ENCODE assay signal across 1 cellular context in the genomic region with DNA sequence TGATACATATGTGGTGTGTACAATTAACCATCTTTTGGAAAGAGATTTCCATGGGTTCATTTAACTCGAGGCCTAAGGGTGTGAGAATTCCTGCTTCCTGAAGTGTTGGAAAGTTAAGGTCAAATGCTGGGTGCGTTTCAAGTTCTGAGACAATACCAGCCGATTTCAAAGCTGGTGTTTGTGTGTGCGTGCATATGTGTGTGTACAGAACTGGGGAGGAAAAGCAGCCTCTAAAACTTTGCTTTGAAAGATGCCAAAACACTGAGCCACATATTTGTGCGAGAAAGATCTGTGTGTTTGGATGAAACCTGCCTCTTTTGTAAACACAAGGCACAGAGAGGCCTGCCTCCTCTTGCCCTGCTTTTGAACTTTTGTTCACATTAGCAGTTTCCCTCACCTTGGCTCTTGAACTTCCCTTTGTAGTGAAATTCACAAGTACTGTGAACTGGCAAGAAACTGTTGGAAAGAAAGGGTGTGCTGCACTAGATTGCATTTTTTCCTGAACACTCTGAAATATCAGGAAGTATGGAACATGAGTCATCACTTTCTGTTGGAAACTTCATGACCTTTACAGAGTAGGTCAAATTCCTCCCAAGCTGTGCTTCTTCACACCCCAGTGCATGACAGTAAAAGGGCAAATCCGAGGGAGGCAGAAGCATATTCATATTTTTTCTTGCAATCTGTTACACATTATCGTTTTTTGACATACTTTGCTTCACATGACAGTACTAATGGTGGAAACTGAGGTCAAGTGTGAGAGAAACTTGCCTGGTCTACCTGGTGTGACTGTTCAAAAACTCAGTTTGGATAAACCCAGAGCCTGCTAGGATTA.
A peak's percentile ranks its signal among the peaks of the same experiment; 100 is the strongest.
TF ChIP-seq lines count a peak whose summit lies in the region.

No MANE protein-coding gene starts in this region.

TF ChIP-seq in HepG2, 621 proteins besides CTCF, POLR2A, EP300 and RAD21 (continued from another document and continues in another):
- TF ChIP-seq, protein P1, sequence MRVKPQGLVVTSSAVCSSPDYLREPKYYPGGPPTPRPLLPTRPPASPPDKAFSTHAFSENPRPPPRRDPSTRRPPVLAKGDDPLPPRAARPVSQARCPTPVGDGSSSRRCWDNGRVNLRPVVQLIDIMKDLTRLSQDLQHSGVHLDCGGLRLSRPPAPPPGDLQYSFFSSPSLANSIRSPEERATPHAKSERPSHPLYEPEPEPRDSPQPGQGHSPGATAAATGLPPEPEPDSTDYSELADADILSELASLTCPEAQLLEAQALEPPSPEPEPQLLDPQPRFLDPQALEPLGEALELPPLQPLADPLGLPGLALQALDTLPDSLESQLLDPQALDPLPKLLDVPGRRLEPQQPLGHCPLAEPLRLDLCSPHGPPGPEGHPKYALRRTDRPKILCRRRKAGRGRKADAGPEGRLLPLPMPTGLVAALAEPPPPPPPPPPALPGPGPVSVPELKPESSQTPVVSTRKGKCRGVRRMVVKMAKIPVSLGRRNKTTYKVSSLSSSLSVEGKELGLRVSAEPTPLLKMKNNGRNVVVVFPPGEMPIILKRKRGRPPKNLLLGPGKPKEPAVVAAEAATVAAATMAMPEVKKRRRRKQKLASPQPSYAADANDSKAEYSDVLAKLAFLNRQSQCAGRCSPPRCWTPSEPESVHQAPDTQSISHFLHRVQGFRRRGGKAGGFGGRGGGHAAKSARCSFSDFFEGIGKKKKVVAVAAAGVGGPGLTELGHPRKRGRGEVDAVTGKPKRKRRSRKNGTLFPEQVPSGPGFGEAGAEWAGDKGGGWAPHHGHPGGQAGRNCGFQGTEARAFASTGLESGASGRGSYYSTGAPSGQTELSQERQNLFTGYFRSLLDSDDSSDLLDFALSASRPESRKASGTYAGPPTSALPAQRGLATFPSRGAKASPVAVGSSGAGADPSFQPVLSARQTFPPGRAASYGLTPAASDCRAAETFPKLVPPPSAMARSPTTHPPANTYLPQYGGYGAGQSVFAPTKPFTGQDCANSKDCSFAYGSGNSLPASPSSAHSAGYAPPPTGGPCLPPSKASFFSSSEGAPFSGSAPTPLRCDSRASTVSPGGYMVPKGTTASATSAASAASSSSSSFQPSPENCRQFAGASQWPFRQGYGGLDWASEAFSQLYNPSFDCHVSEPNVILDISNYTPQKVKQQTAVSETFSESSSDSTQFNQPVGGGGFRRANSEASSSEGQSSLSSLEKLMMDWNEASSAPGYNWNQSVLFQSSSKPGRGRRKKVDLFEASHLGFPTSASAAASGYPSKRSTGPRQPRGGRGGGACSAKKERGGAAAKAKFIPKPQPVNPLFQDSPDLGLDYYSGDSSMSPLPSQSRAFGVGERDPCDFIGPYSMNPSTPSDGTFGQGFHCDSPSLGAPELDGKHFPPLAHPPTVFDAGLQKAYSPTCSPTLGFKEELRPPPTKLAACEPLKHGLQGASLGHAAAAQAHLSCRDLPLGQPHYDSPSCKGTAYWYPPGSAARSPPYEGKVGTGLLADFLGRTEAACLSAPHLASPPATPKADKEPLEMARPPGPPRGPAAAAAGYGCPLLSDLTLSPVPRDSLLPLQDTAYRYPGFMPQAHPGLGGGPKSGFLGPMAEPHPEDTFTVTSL (CRISPR knock-in tag; IDR thresholded peaks at IDR 0.05; ENCODE audit: borderline replicate concordance): peak; percentile 100
- TF ChIP-seq ZNF709 (CRISPR knock-in tag; IDR thresholded peaks at IDR 0.05): no peak; the same call in 1 of the 2 replicates
- TF ChIP-seq ZFAT (CRISPR knock-in tag; conservative IDR thresholded peaks at IDR 0.05): 0 out of 2 replicates have a peak, but pooled peaks have one; percentile 24
- peak; percentile 86; the same call in 1 of the 2 replicates for TF ChIP-seq TGIF2 (CRISPR knock-in tag; IDR thresholded peaks at IDR 0.05)
- TF ChIP-seq NBN (conservative IDR thresholded peaks at IDR 0.05): no peak
- TF ChIP-seq THAP11 (CRISPR knock-in tag; IDR thresholded peaks at IDR 0.05): peak; percentile 74
- TF ChIP-seq ASH2L (IDR thresholded peaks at IDR 0.05; ENCODE audit: insufficient read length, low read depth, low read length): peak; percentile 94
- peak; percentile 98 for TF ChIP-seq ESRRA (CRISPR knock-in tag; IDR thresholded peaks at IDR 0.05; ENCODE audit: low read depth)
- TF ChIP-seq ZMYM3 (CRISPR knock-in tag; IDR thresholded peaks at IDR 0.05): peak; percentile 85
- TF ChIP-seq CAMTA2 (CRISPR knock-in tag; IDR thresholded peaks at IDR 0.05; ENCODE audit: borderline replicate concordance): no peak
- TF ChIP-seq, protein P2, sequence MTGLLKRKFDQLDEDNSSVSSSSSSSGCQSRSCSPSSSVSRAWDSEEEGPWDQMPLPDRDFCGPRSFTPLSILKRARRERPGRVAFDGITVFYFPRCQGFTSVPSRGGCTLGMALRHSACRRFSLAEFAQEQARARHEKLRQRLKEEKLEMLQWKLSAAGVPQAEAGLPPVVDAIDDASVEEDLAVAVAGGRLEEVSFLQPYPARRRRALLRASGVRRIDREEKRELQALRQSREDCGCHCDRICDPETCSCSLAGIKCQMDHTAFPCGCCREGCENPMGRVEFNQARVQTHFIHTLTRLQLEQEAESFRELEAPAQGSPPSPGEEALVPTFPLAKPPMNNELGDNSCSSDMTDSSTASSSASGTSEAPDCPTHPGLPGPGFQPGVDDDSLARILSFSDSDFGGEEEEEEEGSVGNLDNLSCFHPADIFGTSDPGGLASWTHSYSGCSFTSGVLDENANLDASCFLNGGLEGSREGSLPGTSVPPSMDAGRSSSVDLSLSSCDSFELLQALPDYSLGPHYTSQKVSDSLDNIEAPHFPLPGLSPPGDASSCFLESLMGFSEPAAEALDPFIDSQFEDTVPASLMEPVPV (CRISPR knock-in tag; IDR thresholded peaks at IDR 0.05): peak; percentile 62
- TF ChIP-seq PITX1 (CRISPR knock-in tag; IDR thresholded peaks at IDR 0.05): peak; percentile 96
- TF ChIP-seq ZFP62 (CRISPR knock-in tag; IDR thresholded peaks at IDR 0.05): no peak
- TF ChIP-seq ZNF44 (CRISPR knock-in tag; IDR thresholded peaks at IDR 0.05): no peak
- peak; percentile 89; the same call in 1 of the 2 replicates for TF ChIP-seq ZNF788 (CRISPR knock-in tag; IDR thresholded peaks at IDR 0.05; ENCODE audit: borderline replicate concordance)
- TF ChIP-seq, protein P3, sequence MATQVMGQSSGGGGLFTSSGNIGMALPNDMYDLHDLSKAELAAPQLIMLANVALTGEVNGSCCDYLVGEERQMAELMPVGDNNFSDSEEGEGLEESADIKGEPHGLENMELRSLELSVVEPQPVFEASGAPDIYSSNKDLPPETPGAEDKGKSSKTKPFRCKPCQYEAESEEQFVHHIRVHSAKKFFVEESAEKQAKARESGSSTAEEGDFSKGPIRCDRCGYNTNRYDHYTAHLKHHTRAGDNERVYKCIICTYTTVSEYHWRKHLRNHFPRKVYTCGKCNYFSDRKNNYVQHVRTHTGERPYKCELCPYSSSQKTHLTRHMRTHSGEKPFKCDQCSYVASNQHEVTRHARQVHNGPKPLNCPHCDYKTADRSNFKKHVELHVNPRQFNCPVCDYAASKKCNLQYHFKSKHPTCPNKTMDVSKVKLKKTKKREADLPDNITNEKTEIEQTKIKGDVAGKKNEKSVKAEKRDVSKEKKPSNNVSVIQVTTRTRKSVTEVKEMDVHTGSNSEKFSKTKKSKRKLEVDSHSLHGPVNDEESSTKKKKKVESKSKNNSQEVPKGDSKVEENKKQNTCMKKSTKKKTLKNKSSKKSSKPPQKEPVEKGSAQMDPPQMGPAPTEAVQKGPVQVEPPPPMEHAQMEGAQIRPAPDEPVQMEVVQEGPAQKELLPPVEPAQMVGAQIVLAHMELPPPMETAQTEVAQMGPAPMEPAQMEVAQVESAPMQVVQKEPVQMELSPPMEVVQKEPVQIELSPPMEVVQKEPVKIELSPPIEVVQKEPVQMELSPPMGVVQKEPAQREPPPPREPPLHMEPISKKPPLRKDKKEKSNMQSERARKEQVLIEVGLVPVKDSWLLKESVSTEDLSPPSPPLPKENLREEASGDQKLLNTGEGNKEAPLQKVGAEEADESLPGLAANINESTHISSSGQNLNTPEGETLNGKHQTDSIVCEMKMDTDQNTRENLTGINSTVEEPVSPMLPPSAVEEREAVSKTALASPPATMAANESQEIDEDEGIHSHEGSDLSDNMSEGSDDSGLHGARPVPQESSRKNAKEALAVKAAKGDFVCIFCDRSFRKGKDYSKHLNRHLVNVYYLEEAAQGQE (IDR thresholded peaks at IDR 0.05; ENCODE audit: borderline replicate concordance in 1 of 2, low read depth in 1 of 2, low read length in 2 of 2): peak in 1 of 2 experiments; percentile 83; a peak in 2 of 4 replicates
- TF ChIP-seq ZNF460 (CRISPR knock-in tag; IDR thresholded peaks at IDR 0.05; ENCODE audit: borderline replicate concordance): peak; percentile 74; the same call in 1 of the 2 replicates
- TF ChIP-seq, protein P4, sequence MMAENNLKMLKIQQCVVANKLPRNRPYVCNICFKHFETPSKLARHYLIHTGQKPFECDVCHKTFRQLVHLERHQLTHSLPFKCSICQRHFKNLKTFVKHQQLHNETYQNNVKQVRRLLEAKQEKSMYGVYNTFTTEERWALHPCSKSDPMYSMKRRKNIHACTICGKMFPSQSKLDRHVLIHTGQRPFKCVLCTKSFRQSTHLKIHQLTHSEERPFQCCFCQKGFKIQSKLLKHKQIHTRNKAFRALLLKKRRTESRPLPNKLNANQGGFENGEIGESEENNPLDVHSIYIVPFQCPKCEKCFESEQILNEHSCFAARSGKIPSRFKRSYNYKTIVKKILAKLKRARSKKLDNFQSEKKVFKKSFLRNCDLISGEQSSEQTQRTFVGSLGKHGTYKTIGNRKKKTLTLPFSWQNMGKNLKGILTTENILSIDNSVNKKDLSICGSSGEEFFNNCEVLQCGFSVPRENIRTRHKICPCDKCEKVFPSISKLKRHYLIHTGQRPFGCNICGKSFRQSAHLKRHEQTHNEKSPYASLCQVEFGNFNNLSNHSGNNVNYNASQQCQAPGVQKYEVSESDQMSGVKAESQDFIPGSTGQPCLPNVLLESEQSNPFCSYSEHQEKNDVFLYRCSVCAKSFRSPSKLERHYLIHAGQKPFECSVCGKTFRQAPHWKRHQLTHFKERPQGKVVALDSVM (CRISPR knock-in tag; IDR thresholded peaks at IDR 0.05): peak; percentile 81
- TF ChIP-seq CHD4 (IDR thresholded peaks at IDR 0.05; ENCODE audit: borderline replicate concordance, low read length): no peak; the same call in 1 of the 2 replicates
- TF ChIP-seq SMARCE1 (IDR thresholded peaks at IDR 0.05; ENCODE audit: borderline replicate concordance): no peak
- no peak for TF ChIP-seq ZNF850 (CRISPR knock-in tag; conservative IDR thresholded peaks at IDR 0.05)
- TF ChIP-seq STAT5B (CRISPR knock-in tag; IDR thresholded peaks at IDR 0.05): 0 out of 2 replicates have a peak, but pooled peaks have one; percentile 14
- TF ChIP-seq SIN3A (IDR thresholded peaks at IDR 0.05; ENCODE audit: borderline replicate concordance, low read depth, low read length): no peak
- TF ChIP-seq ZKSCAN5 (CRISPR knock-in tag; IDR thresholded peaks at IDR 0.05): no peak
- TF ChIP-seq ZNF367 (CRISPR knock-in tag; IDR thresholded peaks at IDR 0.05; ENCODE audit: borderline replicate concordance): no peak; the same call in 1 of the 2 replicates
- TF ChIP-seq, protein P5, sequence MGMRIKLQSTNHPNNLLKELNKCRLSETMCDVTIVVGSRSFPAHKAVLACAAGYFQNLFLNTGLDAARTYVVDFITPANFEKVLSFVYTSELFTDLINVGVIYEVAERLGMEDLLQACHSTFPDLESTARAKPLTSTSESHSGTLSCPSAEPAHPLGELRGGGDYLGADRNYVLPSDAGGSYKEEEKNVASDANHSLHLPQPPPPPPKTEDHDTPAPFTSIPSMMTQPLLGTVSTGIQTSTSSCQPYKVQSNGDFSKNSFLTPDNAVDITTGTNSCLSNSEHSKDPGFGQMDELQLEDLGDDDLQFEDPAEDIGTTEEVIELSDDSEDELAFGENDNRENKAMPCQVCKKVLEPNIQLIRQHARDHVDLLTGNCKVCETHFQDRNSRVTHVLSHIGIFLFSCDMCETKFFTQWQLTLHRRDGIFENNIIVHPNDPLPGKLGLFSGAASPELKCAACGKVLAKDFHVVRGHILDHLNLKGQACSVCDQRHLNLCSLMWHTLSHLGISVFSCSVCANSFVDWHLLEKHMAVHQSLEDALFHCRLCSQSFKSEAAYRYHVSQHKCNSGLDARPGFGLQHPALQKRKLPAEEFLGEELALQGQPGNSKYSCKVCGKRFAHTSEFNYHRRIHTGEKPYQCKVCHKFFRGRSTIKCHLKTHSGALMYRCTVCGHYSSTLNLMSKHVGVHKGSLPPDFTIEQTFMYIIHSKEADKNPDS (CRISPR knock-in tag; IDR thresholded peaks at IDR 0.05): peak; percentile 85; the same call in 1 of the 2 replicates
- TF ChIP-seq EZH2 (conservative IDR thresholded peaks at IDR 0.05; ENCODE audit: low read depth, low read length): no peak
- TF ChIP-seq THAP9 (CRISPR knock-in tag; IDR thresholded peaks at IDR 0.05; ENCODE audit: borderline replicate concordance): no peak
- TF ChIP-seq, protein P6, sequence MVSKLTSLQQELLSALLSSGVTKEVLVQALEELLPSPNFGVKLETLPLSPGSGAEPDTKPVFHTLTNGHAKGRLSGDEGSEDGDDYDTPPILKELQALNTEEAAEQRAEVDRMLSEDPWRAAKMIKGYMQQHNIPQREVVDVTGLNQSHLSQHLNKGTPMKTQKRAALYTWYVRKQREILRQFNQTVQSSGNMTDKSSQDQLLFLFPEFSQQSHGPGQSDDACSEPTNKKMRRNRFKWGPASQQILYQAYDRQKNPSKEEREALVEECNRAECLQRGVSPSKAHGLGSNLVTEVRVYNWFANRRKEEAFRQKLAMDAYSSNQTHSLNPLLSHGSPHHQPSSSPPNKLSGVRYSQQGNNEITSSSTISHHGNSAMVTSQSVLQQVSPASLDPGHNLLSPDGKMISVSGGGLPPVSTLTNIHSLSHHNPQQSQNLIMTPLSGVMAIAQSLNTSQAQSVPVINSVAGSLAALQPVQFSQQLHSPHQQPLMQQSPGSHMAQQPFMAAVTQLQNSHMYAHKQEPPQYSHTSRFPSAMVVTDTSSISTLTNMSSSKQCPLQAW (CRISPR knock-in tag; IDR thresholded peaks at IDR 0.05): peak; percentile 89
- TF ChIP-seq IRX3 (CRISPR knock-in tag; IDR thresholded peaks at IDR 0.05; ENCODE audit: borderline replicate concordance, low read depth): peak; percentile 51; the same call in 1 of the 2 replicates
- peak; percentile 95 for TF ChIP-seq ZFP90 (CRISPR knock-in tag; IDR thresholded peaks at IDR 0.05; ENCODE audit: borderline replicate concordance)
- TF ChIP-seq ZNF549 (CRISPR knock-in tag; IDR thresholded peaks at IDR 0.05): no peak
